7 cellular contexts compared by ENCODE assay signal in the genomic region with DNA sequence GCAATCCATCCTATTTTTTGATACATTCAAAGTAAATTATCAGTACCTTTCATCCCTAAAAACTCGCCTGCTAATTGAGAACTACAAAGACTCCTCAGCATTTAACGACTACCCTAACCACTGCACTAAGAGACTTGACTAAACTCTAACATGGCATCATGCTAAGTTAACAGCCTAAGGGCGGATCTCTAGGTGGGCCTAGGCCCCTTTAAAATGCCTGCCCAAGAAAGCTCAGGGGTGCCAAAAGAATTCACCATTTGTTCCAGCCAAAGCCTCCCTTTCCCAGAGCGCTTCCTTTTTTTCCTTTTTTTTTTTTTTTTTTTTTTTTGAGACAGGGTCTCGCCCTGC. TPM values are rescaled to one million over a fixed set of nuclear protein-coding genes. Genes with fewer than 3 reads are reported as not detected.
A peak's percentile ranks its signal among the peaks of the same experiment; 100 is the strongest.
DNase-seq lines count a peak whose midpoint lies in the region; TF ChIP-seq lines count a peak whose summit lies in the region.

No MANE protein-coding gene starts in this region.

- H3K9me3 ChIP-seq in H9 (ENCODE audit: control insufficient read depth, low read depth, low read length) (no peaks in the 10 kb centered on the region), SJCRH30 (replicated peaks) (no peaks in the 10 kb centered on the region)

- H3K4me1 ChIP-seq in H9 (ENCODE audit: insufficient read depth, low read length) = no peaks in the 10 kb centered on the region
- H3K4me1 ChIP-seq in SJCRH30 = no peaks in the 10 kb centered on the region

- no peak overlapping the region for H3K18ac ChIP-seq in H9 (ENCODE audit: insufficient read length, low read depth, low read length)

- H3K23ac ChIP-seq in H9 (ENCODE audit: insufficient read length, low read depth, low read length) = no peak overlapping the region

- no peak overlapping the region for H3K4ac ChIP-seq in H9 (ENCODE audit: low read depth, low read length)

- peaks cover 9 to 16% of the 10 kb centered on the region in 2 experiments for H3K4me1 Mint-ChIP-seq in H9

- no CpG with 5 or more reads among the region's 5 CpGs for WGBS in H9 (ENCODE audit: extremely low coverage, insufficient read length, low lambda C conversion rate)

- H4K8ac ChIP-seq in H9 (replicated peaks; ENCODE audit: insufficient read length, low read depth, low read length) = no peak overlapping the region

- H3K23me2 ChIP-seq in H9 (ENCODE audit: insufficient read length, low read depth, low read length, poor library complexity, severe bottlenecking) = peaks cover 6% of the 10 kb centered on the region

- peak overlapping the region; percentile 87 for H3K9ac ChIP-seq in H9 (ENCODE audit: extremely low read depth, insufficient read length, low read length)

- H2BK5ac ChIP-seq in H9 (ENCODE audit: insufficient read length, low read length) = no peak overlapping the region

- H3K27ac ChIP-seq in H9 (ENCODE audit: insufficient read length, low read depth, low read length) (peak overlapping the region; percentile 0), SJCRH30 (peak overlapping the region; percentile 47)

- H2BK120ac ChIP-seq in H9 (ENCODE audit: low read depth, low read length, poor library complexity, severe bottlenecking) = no peak overlapping the region

- peak overlapping the region; percentile 77 to 99 (median 98) for H3K27ac Mint-ChIP-seq in H9

- H2BK15ac ChIP-seq in H9 (ENCODE audit: low read depth, low read length) = no peak overlapping the region

- no peaks in the 10 kb centered on the region for H4K20me1 ChIP-seq in H9 (ENCODE audit: control insufficient read depth, insufficient read depth, insufficient read length)

- no peak overlapping the region for H2BK20ac ChIP-seq in H9 (ENCODE audit: low read depth, low read length, poor library complexity, severe bottlenecking)

- no peak overlapping the region for H3K14ac ChIP-seq in H9 (ENCODE audit: insufficient read depth, low read length)

- peak overlapping the region; percentile 71 for H3K4me2 ChIP-seq in H9 (ENCODE audit: insufficient read depth, insufficient read length, low read length)

- H3K36me3 Mint-ChIP-seq in H9 (ENCODE audit: insufficient read depth in 1 of 3, low read depth in 3 of 3) = peaks cover 0 to 18% (median 14%) of the 10 kb centered on the region in 3 experiments; a peak in 6 of 7 replicates

- H3K4me3 Mint-ChIP-seq in H9 = peak overlapping the region; percentile 82 to 92

- H3K27me3 ChIP-seq in H9 (ENCODE audit: insufficient read depth, low read length) (no peaks in the 10 kb centered on the region), SJCRH30 (no peaks in the 10 kb centered on the region)

- no peak overlapping the region for H3T11ph ChIP-seq in H9 (ENCODE audit: low read length)

- peaks cover 9% of the 10 kb centered on the region; the same call in 1 of the 2 replicates for H3K27me3 Mint-ChIP-seq in H9 (ENCODE audit: low read depth)

- H2AK5ac ChIP-seq in H9 (ENCODE audit: insufficient read length, low read length) = no peak overlapping the region

- no peaks in the 10 kb centered on the region for H3K9me3 Mint-ChIP-seq in H9

- H3K56ac ChIP-seq in H9 (ENCODE audit: insufficient read length, low read depth, low read length) = no peak overlapping the region

- H4K5ac ChIP-seq in H9 (ENCODE audit: insufficient read length, low read depth, low read length) = peak overlapping the region; percentile 58

- no peak overlapping the region for H2BK12ac ChIP-seq in H9 (ENCODE audit: insufficient read length, low read depth, low read length)

- H2AFZ ChIP-seq in H9 (ENCODE audit: low read length) = no peak overlapping the region

- no peaks in the 10 kb centered on the region for H3K79me1 ChIP-seq in H9 (ENCODE audit: insufficient read depth, low read depth, low read length, poor library complexity, severe bottlenecking)

- no peaks in the 10 kb centered on the region; the same call in none of the 2 replicates for H3K36me3 ChIP-seq in SJCRH30

- TF ChIP-seq CTCF in H9 (conservative IDR thresholded peaks at IDR 0.05) = no peak
- no peak for TF ChIP-seq CTCF in fibroblast of villous mesenchyme (IDR thresholded peaks at IDR 0.05; ENCODE audit: insufficient read depth, low read depth, low read length)
- TF ChIP-seq CTCF in retinal pigment epithelial cell (conservative IDR thresholded peaks at IDR 0.05; ENCODE audit: low read depth, low read length) = no peak

- DNase-seq in H9 (no peak), SJCRH30 (no peak), fibroblast of villous mesenchyme (ENCODE audit: low read depth) (no peak), retinal pigment epithelial cell (ENCODE audit: low read depth) (no peak), NCI-H2107 treated with DMSO at 0.1 percent for 48 hours (lab: John Stamatoyannopoulos, UW; ENCODE audit: unreplicated experiment) (no peak), retina (no peak), cortex of kidney (lab: John Stamatoyannopoulos, UW) (no peak)

- H3K4me3 ChIP-seq in SJCRH30 (peak overlapping the region; percentile 90), fibroblast of villous mesenchyme (ENCODE audit: low read depth, low read length) (peak overlapping the region; percentile 93), retinal pigment epithelial cell (ENCODE audit: low read length) (peak overlapping the region; percentile 85)

- no peak overlapping the region for H4K91ac ChIP-seq in H9 (ENCODE audit: insufficient read length, low read depth, low read length)

- H3K79me2 ChIP-seq in H9 (ENCODE audit: insufficient read depth, low read length) = no peaks in the 10 kb centered on the region; the same call in 1 of the 2 replicates

RNA-seq across cellular contexts. Expression of gene NEK4, which starts 0.6 kb away (rescaled TPM):
- total RNA-seq in H9 (2021) (35.2 and 36.0 TPM in 2 replicates), fibroblast of villous mesenchyme (28.1 and 33.2 TPM in 2 replicates)
- total RNA-seq in SJCRH30 (2014; rRNA removed; shearing (Covaris generic)) = 23.3 and 24.1 TPM in 2 replicates

RNA-seq across cellular contexts. Expression of gene ITIH1, which starts 6.1 kb away (rescaled TPM):
- total RNA-seq in H9 (2021) (not detected in 2 replicates), fibroblast of villous mesenchyme (not detected in 2 replicates)
- total RNA-seq in SJCRH30 (2014; rRNA removed; shearing (Covaris generic)) = 0.04 TPM in 1 of 2 replicates, not detected in the other

RNA-seq across cellular contexts. Expression of gene ITIH3, which starts 23.3 kb away (rescaled TPM):
- total RNA-seq in H9 (2021) (not detected in 2 replicates), fibroblast of villous mesenchyme (1.6 and 8.2 TPM in 2 replicates)
- 0.28 TPM in 1 of 2 replicates, not detected in the other for total RNA-seq in SJCRH30 (2014; rRNA removed; shearing (Covaris generic))

RNA-seq across cellular contexts. Expression of gene ITIH4, which starts 59.2 kb away (rescaled TPM):
- total RNA-seq in H9 (2021) (3.0 and 3.4 TPM in 2 replicates), fibroblast of villous mesenchyme (0.32 and 1.3 TPM in 2 replicates)
- 0.71 TPM in 1 of 2 replicates, not detected in the other for total RNA-seq in SJCRH30 (2014; rRNA removed; shearing (Covaris generic))
